ENCODE assay signal across 8 cellular contexts in the genomic region with DNA sequence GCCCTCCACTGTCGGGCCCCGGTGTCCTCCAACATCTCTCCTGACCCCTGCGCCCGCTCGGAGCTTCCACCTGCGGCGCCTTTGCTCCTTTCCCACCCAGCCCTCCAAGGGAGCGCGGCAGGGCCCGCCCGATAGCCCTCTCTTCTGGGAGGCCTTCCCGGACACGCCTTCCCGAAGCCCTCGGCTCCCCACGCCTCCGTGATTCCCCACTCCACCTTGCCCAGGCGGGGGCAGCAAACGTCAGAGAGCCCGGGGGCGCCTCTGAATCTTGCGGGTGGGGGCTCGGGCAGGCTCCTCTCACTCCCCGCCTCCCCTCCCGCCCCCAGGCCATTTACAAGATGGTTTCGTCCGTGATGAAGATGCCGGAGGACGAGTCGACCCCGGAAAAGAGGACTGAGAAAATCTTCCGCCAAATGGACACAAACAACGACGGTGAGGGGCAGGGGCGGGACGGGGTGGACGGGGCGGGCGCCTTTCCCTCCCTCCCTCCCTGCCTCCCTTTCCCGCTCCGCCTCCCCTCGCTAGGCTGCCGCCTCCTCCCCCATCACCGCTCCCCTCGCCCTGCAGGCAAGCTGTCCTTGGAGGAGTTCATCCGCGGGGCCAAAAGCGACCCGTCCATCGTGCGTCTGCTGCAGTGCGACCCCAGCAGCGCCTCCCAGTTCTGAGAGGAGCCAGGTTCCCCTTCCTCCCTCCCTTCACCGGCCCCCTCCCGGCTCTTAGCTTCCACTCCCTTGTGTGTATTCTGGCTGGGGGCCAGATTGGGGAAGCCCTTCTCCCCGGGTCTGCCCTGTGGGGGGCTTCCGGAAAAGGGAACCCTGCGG. TPM values are rescaled to one million over a fixed set of nuclear protein-coding genes. Genes with fewer than 3 reads are reported as not detected.
DNase-seq lines count a peak whose midpoint lies in the region; ATAC-seq, FAIRE-seq and TF ChIP-seq lines count a peak whose summit lies in the region.

No MANE protein-coding gene starts in this region.

- no peak overlapping the region for H3K27ac ChIP-seq in HepG2 (ENCODE audit: extremely low read length, insufficient read depth, low read length)
- peak overlapping the region in 2 of 5 donors; percentile 33 to 34 for H3K27ac ChIP-seq in stomach

- TF ChIP-seq EP300 in HepG2 (IDR thresholded peaks at IDR 0.05; ENCODE audit: low read depth in 2 of 2, low read length in 2 of 2) (no peak), HepG2 (CRISPR knock-in tag; IDR thresholded peaks at IDR 0.05; ENCODE audit: borderline replicate concordance) (no peak), stomach (IDR thresholded peaks at IDR 0.05) (no peak)

- peak; percentile 54; the same call in 2 of the 3 replicates for ATAC-seq in HepG2
- no peak for ATAC-seq in GM18861 (IDR thresholded peaks at IDR 0.05; ENCODE audit: unreplicated experiment)

- no peaks in the 10 kb centered on the region for H3K9me3 ChIP-seq in HepG2 (ENCODE audit: low read length)
- H3K9me3 ChIP-seq in stomach: no peaks in the 10 kb centered on the region

- H3K27me3 ChIP-seq in HepG2 (ENCODE audit: control insufficient read depth in 1 of 2, insufficient read depth in 2 of 2, low read length in 2 of 2) (peaks cover 8 to 65% of the 10 kb centered on the region in 2 experiments; a peak in 3 of 5 replicates), stomach (peaks cover 0 to 54% (median 16%) of the 10 kb centered on the region in 3 donors)

- peaks cover 14% of the 10 kb centered on the region for H3K4me1 Mint-ChIP-seq in chondrocyte (ENCODE audit: low read depth)

- in situ Hi-C loops in HepG2 (cut with HindIII; ENCODE audit: extremely low pct_ligation_motif_present, low pct_unique_long_range_greater_than_20kb): no loop called here

- H3K4me3 ChIP-seq in HepG2 (replicated peaks in 1 of 3; ENCODE audit: insufficient read depth in 1 of 3, low read depth in 2 of 3, low read length in 3 of 3): peak overlapping the region; percentile 11 to 62 (median 55); a peak in 4 of 6 replicates
- peak overlapping the region; percentile 39 to 54 (median 47) for H3K4me3 ChIP-seq in stomach

- TF ChIP-seq CTCF in chondrocyte (IDR thresholded peaks at IDR 0.05): peak; percentile 74
- no peak for TF ChIP-seq CTCF in HepG2 (CRISPR knock-in tag; IDR thresholded peaks at IDR 0.05)
- TF ChIP-seq CTCF in stomach (IDR thresholded peaks at IDR 0.05): peak in 1 of 7 experiments; percentile 2

- TF ChIP-seq RAD21 in HepG2 (CRISPR knock-in tag; IDR thresholded peaks at IDR 0.05): no peak

- 0 out of 2 replicates have a peak, but pooled peaks cover 2% of the 10 kb centered on the region for H4K20me1 ChIP-seq in HepG2 (ENCODE audit: insufficient read depth, low read length)

- H3K4me3 Mint-ChIP-seq in chondrocyte (ENCODE audit: unreplicated experiment): peak overlapping the region; percentile 69

- TF ChIP-seq POLR2A in HepG2 (IDR thresholded peaks at IDR 0.05; ENCODE audit: insufficient read depth in 1 of 2, low read depth in 2 of 2, low read length in 2 of 2) (no peak), stomach (IDR thresholded peaks at IDR 0.05) (no peak)

- H3K9ac ChIP-seq in HepG2 (ENCODE audit: insufficient read depth, low read depth, low read length): no peak overlapping the region

- no peaks in the 10 kb centered on the region for H3K9me3 Mint-ChIP-seq in chondrocyte (ENCODE audit: low read depth)

- H3K36me3 ChIP-seq in HepG2 (replicated peaks in 1 of 2; ENCODE audit: control insufficient read depth in 1 of 2, insufficient read depth in 2 of 2, low read length in 2 of 2): no peaks in the 10 kb centered on the region
- H3K36me3 ChIP-seq in stomach: peaks cover 0 to 33% (median 22%) of the 10 kb centered on the region in 4 donors

- no peak overlapping the region for H3K27ac Mint-ChIP-seq in chondrocyte (ENCODE audit: unreplicated experiment)

- POLR2A ChIA-PET in HepG2 (lab: Yijun Ruan, JAX): no interaction called here

- WGBS in HepG2 (ENCODE audit: low lambda C conversion rate): 10% methylated on average over 22 of the region's 58 CpGs
- WGBS in stomach, 5 donors: 1 to 3% (median 3%) methylated on average over 28 to 58 of the region's 58 CpGs

- H3K27me3 Mint-ChIP-seq in chondrocyte (ENCODE audit: low read depth): peaks cover 27% of the 10 kb centered on the region

- no peak for FAIRE-seq in HepG2 (lab: Jason Lieb, UNC)

- H3K4me2 ChIP-seq in HepG2 (ENCODE audit: low read depth, low read length): peak overlapping the region; percentile 74

- intact Hi-C loops in HepG2 (cut with micrococcal nuclease; ENCODE audit: unreplicated experiment) (no loop called here), stomach (cut with DNase I; ENCODE audit: low total_unique reads) (no loop called here)

- DNase-seq in EL (peak; percentile 66), NCI-H510A (lab: John Stamatoyannopoulos, UW) (peak; percentile 69), chondrocyte (ENCODE audit: low spot score) (no peak), HepG2 (ENCODE audit: low spot score) (no peak), stomach (peak; percentile 48), putamen (ENCODE audit: low spot score) (no peak), GF-D8 (lab: John Stamatoyannopoulos, UW) (no peak)

- BruUV-seq in HepG2 (replicated peaks; lab: Mats Ljungman, UMichigan): no TSS peak

- no peaks in the 10 kb centered on the region for H3K36me3 Mint-ChIP-seq in chondrocyte (ENCODE audit: low read depth)

- H2AFZ ChIP-seq in HepG2 (ENCODE audit: low read length): no peak overlapping the region

- CTCF ChIA-PET in HepG2 (lab: Yijun Ruan, JAX; ENCODE audit: low intra/inter-chr PET ratio, low total read pairs): no interaction called here

- no peaks in the 10 kb centered on the region for H3K79me2 ChIP-seq in HepG2 (ENCODE audit: insufficient read depth, low read length)

- no peaks in the 10 kb centered on the region for H3K4me1 ChIP-seq in HepG2 (ENCODE audit: insufficient read depth, low read length)
- H3K4me1 ChIP-seq in stomach: peaks cover 14 to 20% (median 20%) of the 10 kb centered on the region in 4 donors

RNA-seq across cellular contexts. Expression of gene HPCA, which starts 7.1 kb away (rescaled TPM):
- 0.54 TPM in 1 of 3 replicates, not detected in the others for total RNA-seq in chondrocyte
- not detected in 2 replicates for total RNA-seq in HepG2 (2016; rRNA removed; fragmentation: Illumina TruSeq; extraction: Trizol)
- not detected in 2 replicates for total RNA-seq in HepG2 (2016; cell fraction: cytosol; rRNA removed; fragmentation: Illumina TruSeq; extraction: Trizol; ENCODE audit: low read depth)
- not detected in 2 replicates for total RNA-seq in HepG2 (2016; cell fraction: insoluble cytoplasmic fraction; rRNA removed; fragmentation: Illumina TruSeq; extraction: Trizol)
- not detected in 2 replicates for total RNA-seq in HepG2 (2016; cell fraction: membrane; rRNA removed; fragmentation: Illumina TruSeq; extraction: Trizol)
- not detected in 2 replicates for total RNA-seq in HepG2 (2016; cell fraction: nucleus; rRNA removed; fragmentation: Illumina TruSeq; extraction: Trizol)
- polyA plus RNA-seq in HepG2 (2011; rRNA removed): not detected in 2 replicates
- polyA plus RNA-seq in HepG2 (2011; cell fraction: cytosol; rRNA removed): not detected in 2 replicates
- polyA plus RNA-seq in HepG2 (2011; cell fraction: nucleus; rRNA removed): 0.38 TPM in 1 of 2 replicates, not detected in the other
- not detected in 2 replicates for polyA plus RNA-seq in HepG2 (2012)
- not detected in 2 replicates for polyA plus RNA-seq in HepG2 (2016; cell fraction: cytosol; fragmentation: Illumina TruSeq; extraction: Trizol; ENCODE audit: low read depth)
- polyA plus RNA-seq in HepG2 (2016; cell fraction: insoluble cytoplasmic fraction; fragmentation: Illumina TruSeq; extraction: Trizol; ENCODE audit: low read depth): not detected in 2 replicates
- polyA plus RNA-seq in HepG2 (2016; cell fraction: membrane; fragmentation: Illumina TruSeq; extraction: Trizol; ENCODE audit: low read depth): not detected in 2 replicates
- polyA plus RNA-seq in HepG2 (2016; cell fraction: nucleus; fragmentation: Illumina TruSeq; extraction: Trizol; ENCODE audit: insufficient read depth, low read depth): not detected in 2 replicates
- 0.35 TPM in 1 of 2 replicates, not detected in the other for polyA minus RNA-seq in HepG2 (2011; rRNA and poly(A)+ RNA removed; ENCODE audit: low replicate concordance)
- not detected in 2 replicates for polyA minus RNA-seq in HepG2 (2011; cell fraction: cytosol; rRNA and poly(A)+ RNA removed)
- not detected in 2 replicates for polyA minus RNA-seq in HepG2 (2011; cell fraction: nucleus; rRNA and poly(A)+ RNA removed)
- total RNA-seq in stomach: 1 to 10 TPM in 1 of 5 donors, not detected in 4; 4.9 TPM
- under 1 TPM in 2 of 3 donors, not detected in 1; 0.30 to 0.75 TPM for polyA plus RNA-seq in stomach

RNA-seq across cellular contexts. Expression of gene TMEM54, which starts 7.8 kb away (rescaled TPM):
- total RNA-seq in chondrocyte: 14.6 to 23.7 TPM (median 21.1 TPM) in 3 replicates
- total RNA-seq in HepG2 (2016; rRNA removed; fragmentation: Illumina TruSeq; extraction: Trizol): 0.76 and 2.5 TPM in 2 replicates
- 6.9 and 7.0 TPM in 2 replicates for total RNA-seq in HepG2 (2016; cell fraction: cytosol; rRNA removed; fragmentation: Illumina TruSeq; extraction: Trizol; ENCODE audit: low read depth)
- 0.83 and 1.3 TPM in 2 replicates for total RNA-seq in HepG2 (2016; cell fraction: insoluble cytoplasmic fraction; rRNA removed; fragmentation: Illumina TruSeq; extraction: Trizol)
- 5.0 and 5.4 TPM in 2 replicates for total RNA-seq in HepG2 (2016; cell fraction: membrane; rRNA removed; fragmentation: Illumina TruSeq; extraction: Trizol)
- total RNA-seq in HepG2 (2016; cell fraction: nucleus; rRNA removed; fragmentation: Illumina TruSeq; extraction: Trizol): 1.2 and 1.7 TPM in 2 replicates
- polyA plus RNA-seq in HepG2 (2011; rRNA removed): 2.9 and 4.0 TPM in 2 replicates
- polyA plus RNA-seq in HepG2 (2011; cell fraction: cytosol; rRNA removed): 4.2 and 5.4 TPM in 2 replicates
- 2.7 and 3.1 TPM in 2 replicates for polyA plus RNA-seq in HepG2 (2011; cell fraction: nucleus; rRNA removed)
- polyA plus RNA-seq in HepG2 (2012): 0.43 and 2.3 TPM in 2 replicates
- polyA plus RNA-seq in HepG2 (2016; cell fraction: cytosol; fragmentation: Illumina TruSeq; extraction: Trizol; ENCODE audit: low read depth): 9.6 and 9.8 TPM in 2 replicates
- polyA plus RNA-seq in HepG2 (2016; cell fraction: insoluble cytoplasmic fraction; fragmentation: Illumina TruSeq; extraction: Trizol; ENCODE audit: low read depth): 1.0 and 1.1 TPM in 2 replicates
- 6.2 and 6.8 TPM in 2 replicates for polyA plus RNA-seq in HepG2 (2016; cell fraction: membrane; fragmentation: Illumina TruSeq; extraction: Trizol; ENCODE audit: low read depth)
- polyA plus RNA-seq in HepG2 (2016; cell fraction: nucleus; fragmentation: Illumina TruSeq; extraction: Trizol; ENCODE audit: insufficient read depth, low read depth): 1.3 and 2.6 TPM in 2 replicates
- 6.4 and 19.0 TPM in 2 replicates for polyA minus RNA-seq in HepG2 (2011; rRNA and poly(A)+ RNA removed; ENCODE audit: low replicate concordance)
- 1.8 TPM in 1 of 2 replicates, not detected in the other for polyA minus RNA-seq in HepG2 (2011; cell fraction: cytosol; rRNA and poly(A)+ RNA removed)
- 0.75 TPM in 1 of 2 replicates, not detected in the other for polyA minus RNA-seq in HepG2 (2011; cell fraction: nucleus; rRNA and poly(A)+ RNA removed)
- 100 to 1,000 TPM in 3 of 5 donors, 10 to 100 TPM in 2; 34.9 to 408 (median 195) TPM for total RNA-seq in stomach
- polyA plus RNA-seq in stomach: 100 to 1,000 TPM; 104 to 249 (median 122) TPM

RNA-seq across cellular contexts. Expression of gene FNDC5, which starts 22.7 kb away (rescaled TPM):
- total RNA-seq in chondrocyte: 2.6 to 4.6 TPM (median 4.0 TPM) in 3 replicates
- total RNA-seq in HepG2 (2016; rRNA removed; fragmentation: Illumina TruSeq; extraction: Trizol): 1.6 and 3.1 TPM in 2 replicates
- total RNA-seq in HepG2 (2016; cell fraction: cytosol; rRNA removed; fragmentation: Illumina TruSeq; extraction: Trizol; ENCODE audit: low read depth): 2.6 and 2.8 TPM in 2 replicates
- total RNA-seq in HepG2 (2016; cell fraction: insoluble cytoplasmic fraction; rRNA removed; fragmentation: Illumina TruSeq; extraction: Trizol): 1.6 and 2.6 TPM in 2 replicates
- 5.4 and 6.4 TPM in 2 replicates for total RNA-seq in HepG2 (2016; cell fraction: membrane; rRNA removed; fragmentation: Illumina TruSeq; extraction: Trizol)
- total RNA-seq in HepG2 (2016; cell fraction: nucleus; rRNA removed; fragmentation: Illumina TruSeq; extraction: Trizol): 1.3 and 2.2 TPM in 2 replicates
- 1.0 and 1.4 TPM in 2 replicates for polyA plus RNA-seq in HepG2 (2011; rRNA removed)
- polyA plus RNA-seq in HepG2 (2011; cell fraction: cytosol; rRNA removed): 0.60 and 1.0 TPM in 2 replicates
- 1.8 and 2.0 TPM in 2 replicates for polyA plus RNA-seq in HepG2 (2011; cell fraction: nucleus; rRNA removed)
- polyA plus RNA-seq in HepG2 (2012): 0.46 and 0.56 TPM in 2 replicates
- polyA plus RNA-seq in HepG2 (2016; cell fraction: cytosol; fragmentation: Illumina TruSeq; extraction: Trizol; ENCODE audit: low read depth): 4.2 and 5.7 TPM in 2 replicates
- 1.4 and 1.8 TPM in 2 replicates for polyA plus RNA-seq in HepG2 (2016; cell fraction: insoluble cytoplasmic fraction; fragmentation: Illumina TruSeq; extraction: Trizol; ENCODE audit: low read depth)
- 5.2 and 5.9 TPM in 2 replicates for polyA plus RNA-seq in HepG2 (2016; cell fraction: membrane; fragmentation: Illumina TruSeq; extraction: Trizol; ENCODE audit: low read depth)
- 2.1 and 4.0 TPM in 2 replicates for polyA plus RNA-seq in HepG2 (2016; cell fraction: nucleus; fragmentation: Illumina TruSeq; extraction: Trizol; ENCODE audit: insufficient read depth, low read depth)
- polyA minus RNA-seq in HepG2 (2011; rRNA and poly(A)+ RNA removed; ENCODE audit: low replicate concordance): 0.78 TPM in 1 of 2 replicates, not detected in the other
- 0.88 TPM in 1 of 2 replicates, not detected in the other for polyA minus RNA-seq in HepG2 (2011; cell fraction: cytosol; rRNA and poly(A)+ RNA removed)
- 0.62 TPM in 1 of 2 replicates, not detected in the other for polyA minus RNA-seq in HepG2 (2011; cell fraction: nucleus; rRNA and poly(A)+ RNA removed)
- 10 to 100 TPM in 2 of 5 donors, 1 to 10 TPM in 1, under 1 TPM in 1, not detected in 1; 0.89 to 21.0 (median 6.9) TPM for total RNA-seq in stomach
- polyA plus RNA-seq in stomach: 1 to 10 TPM; 2.0 to 9.9 (median 6.7) TPM

Comparison
In these comparisons a context has a peak if more than half of its experiments do, and no peak if none do; other contexts are left out.
1. DNase-seq: peak in EL (single experiment), NCI-H510A (single experiment) and stomach (single experiment); none in chondrocyte (single experiment), HepG2 (single experiment), putamen (single experiment) and GF-D8 (single experiment).